In the genomic region with DNA sequence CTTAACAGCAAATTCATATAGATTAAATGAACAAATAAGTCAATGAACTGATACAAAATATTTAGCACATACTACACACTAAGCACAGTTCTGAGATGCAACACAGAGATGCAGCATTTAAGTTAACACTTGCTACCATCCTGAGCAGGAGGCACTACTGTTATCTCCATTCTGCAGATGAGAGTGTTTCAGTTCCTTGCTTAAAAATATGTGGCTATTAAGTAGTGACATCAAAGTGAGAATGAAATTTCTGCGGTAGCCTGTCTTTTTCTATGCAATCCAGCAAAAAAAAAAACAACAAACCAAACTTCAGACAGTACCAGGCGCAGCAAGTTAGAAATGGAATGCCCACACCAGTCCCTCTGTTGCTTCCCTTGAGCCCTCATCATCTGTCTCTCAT, we compare ENCODE assay signal across 12 cellular contexts.
DNase-seq lines count a peak whose midpoint lies in the region; ATAC-seq and TF ChIP-seq lines count a peak whose summit lies in the region.
"Had no signal": no experiment of that assay in that cellular context is flagged by ENCODE, and none has a peak within 500 bp of the region (broad histone marks: within the 10 kb centered on the region; RNA-seq: fewer than 3 reads in every experiment).

No MANE protein-coding gene starts in this region.

- CTCF ChIA-PET in mammary epithelial cell (lab: Charles Lee; ENCODE audit: low non-redundant PET), result no interaction called here

- peak; percentile 75 for DNase-seq in Jurkat, Clone E6-1 (ENCODE audit: low read depth, low spot score)
- DNase-seq in AML-193 (lab: John Stamatoyannopoulos, UW), result no peak
- DNase-seq in activated naive CD4-positive, alpha-beta T cell treated with anti-CD3 and anti-CD28 coated beads, Interleukin-2, amount 50 U/mL, for 16 hours, result no peak
- no peak for DNase-seq in chondrocyte (ENCODE audit: low spot score)
- no peak for DNase-seq in mammary epithelial cell
- DNase-seq: NCI-H2081 had no signal

- WGBS in mammary epithelial cell (ENCODE audit: low coverage, missing lambda C conversion rate), result 83% methylated on average over 2 of the region's 2 CpGs

- no peaks in the 10 kb centered on the region for H3K9me3 ChIP-seq in mammary epithelial cell (replicated peaks; ENCODE audit: insufficient read depth, low read length)
- H3K9me3 ChIP-seq: BLaER1 treated with 17β-estradiol and CSF1 and Interleukin-3, amounts not matched to agents 10 nM and 100 nM had no signal

- H3K9me3 Mint-ChIP-seq in chondrocyte (ENCODE audit: low read depth), result no peaks in the 10 kb centered on the region
- H3K9me3 Mint-ChIP-seq: brain had no signal

- H3K36me3 ChIP-seq in mammary epithelial cell (ENCODE audit: insufficient read depth, low read length), result no peaks in the 10 kb centered on the region

- no peak overlapping the region for H3K4me3 ChIP-seq in Jurkat, Clone E6-1 (ENCODE audit: low read length)
- H3K4me3 ChIP-seq in mammary epithelial cell (replicated peaks in 1 of 3; ENCODE audit: insufficient read depth in 1 of 3, low read depth in 2 of 3, low read length in 3 of 3), result no peak overlapping the region
- H3K4me3 ChIP-seq: BLaER1 treated with 17β-estradiol and CSF1 and Interleukin-3, amounts not matched to agents 10 nM and 100 nM had no signal

- no peak overlapping the region for H3K4me3 Mint-ChIP-seq in chondrocyte (ENCODE audit: unreplicated experiment)
- H3K4me3 Mint-ChIP-seq: brain had no signal

- no peak overlapping the region for H3K27ac Mint-ChIP-seq in chondrocyte (ENCODE audit: unreplicated experiment)
- H3K27ac Mint-ChIP-seq: brain had no signal

- no TSS peak for BruUV-seq in mammary epithelial cell (replicated peaks; lab: Mats Ljungman, UMichigan)

- H4K20me1 ChIP-seq in mammary epithelial cell (ENCODE audit: insufficient read depth, low read length), result no peaks in the 10 kb centered on the region
- H4K20me1 ChIP-seq: BLaER1 treated with 17β-estradiol and CSF1 and Interleukin-3, amounts not matched to agents 10 nM and 100 nM had no signal

- no peaks in the 10 kb centered on the region for H3K79me2 ChIP-seq in mammary epithelial cell (ENCODE audit: insufficient read depth, low read length)

- H3K27ac ChIP-seq in mammary epithelial cell (ENCODE audit: insufficient read depth, low read depth, low read length), result no peak overlapping the region
- H3K27ac ChIP-seq: BLaER1 treated with 17β-estradiol and CSF1 and Interleukin-3, amounts not matched to agents 10 nM and 100 nM had no signal

- peaks cover 4% of the 10 kb centered on the region for H3K4me1 Mint-ChIP-seq in chondrocyte (ENCODE audit: low read depth)

- no peak overlapping the region for H3K9ac ChIP-seq in mammary epithelial cell (ENCODE audit: insufficient read depth, low read length)
- H3K9ac ChIP-seq: BLaER1 treated with 17β-estradiol and CSF1 and Interleukin-3, amounts not matched to agents 10 nM and 100 nM had no signal

- in situ Hi-C loops in mammary epithelial cell (cut with MboI; ENCODE audit: low sequenced_read_pairs in 2 of 2), result no loop called here

- intact Hi-C loops in mammary epithelial cell (cut with micrococcal nuclease), result no loop called here

- H3K4me2 ChIP-seq in mammary epithelial cell (ENCODE audit: insufficient read depth, low read depth, low read length), result no peak overlapping the region
- H3K4me2 ChIP-seq: BLaER1 treated with 17β-estradiol and CSF1 and Interleukin-3, amounts not matched to agents 10 nM and 100 nM had no signal

- no peaks in the 10 kb centered on the region for H3K27me3 ChIP-seq in mammary epithelial cell (ENCODE audit: insufficient read depth, low read length)
- H3K27me3 ChIP-seq: BLaER1 treated with 17β-estradiol and CSF1 and Interleukin-3, amounts not matched to agents 10 nM and 100 nM had no signal

- ATAC-seq in GM18511 (IDR thresholded peaks at IDR 0.05; ENCODE audit: unreplicated experiment) (peak; percentile 78), GM21390 (IDR thresholded peaks at IDR 0.05; ENCODE audit: unreplicated experiment) (peak; percentile 84), HG02973 (IDR thresholded peaks at IDR 0.05; ENCODE audit: unreplicated experiment) (peak; percentile 78)
- ATAC-seq: esophagus mucosa had no signal

- TF ChIP-seq CTCF in chondrocyte (IDR thresholded peaks at IDR 0.05) (no peak), mammary epithelial cell (conservative IDR thresholded peaks at IDR 0.05 in 1 of 2, IDR thresholded peaks at IDR 0.05 in 1 of 2; ENCODE audit: extremely low read depth in 1 of 2, insufficient read depth in 1 of 2, low read depth in 1 of 2, low read length in 2 of 2) (no peak)

- dilution Hi-C loops in mammary epithelial cell (cut with HindIII; ENCODE audit: low sequenced_read_pairs), result no loop called here

- no peak overlapping the region for H2AFZ ChIP-seq in mammary epithelial cell (ENCODE audit: low read depth, low read length)

- H3K27me3 Mint-ChIP-seq in chondrocyte (ENCODE audit: low read depth), result peaks cover 17% of the 10 kb centered on the region
- H3K27me3 Mint-ChIP-seq: brain had no signal

- H3K4me1 ChIP-seq in mammary epithelial cell (ENCODE audit: insufficient read depth, low read length), result no peaks in the 10 kb centered on the region
- H3K4me1 ChIP-seq: BLaER1 treated with 17β-estradiol and CSF1 and Interleukin-3, amounts not matched to agents 10 nM and 100 nM had no signal

- H3K36me3 Mint-ChIP-seq in chondrocyte (ENCODE audit: low read depth), result no peaks in the 10 kb centered on the region
